Comparison of ENCODE assay signal across 8 cellular contexts in genomic region chr7:26853788-26854393, GRCh38. TPM values are rescaled to one million over a fixed set of nuclear protein-coding genes. Genes with fewer than 3 reads are reported as not detected.
A peak's percentile ranks its signal among the peaks of the same experiment; 100 is the strongest.
DNase-seq lines count a peak whose midpoint lies in the region; ATAC-seq and TF ChIP-seq lines count a peak whose summit lies in the region.

No MANE protein-coding gene starts in this region.

- H3K36me3 ChIP-seq in psoas muscle (ENCODE audit: insufficient read depth in 1 of 2, low read depth in 1 of 2), result no peaks in the 10 kb centered on the region

- no peaks in the 10 kb centered on the region for H3K9me3 ChIP-seq in psoas muscle

- ATAC-seq in psoas muscle (peak; percentile 51 to 85 (median 68)), GM21447 (IDR thresholded peaks at IDR 0.05; ENCODE audit: unreplicated experiment) (no peak), HG03457 (IDR thresholded peaks at IDR 0.05; ENCODE audit: unreplicated experiment) (no peak)

- intact Hi-C loops in psoas muscle (cut with DNase I), result loop anchor here in 1 of 2 donors (2.0 to 10.0 kb wide), 2 partner anchors 307 to 479 kb away; no protein-coding TSS in a partner anchor

- 21 to 24% (median 22%) methylated on average over 4 of the region's 4 CpGs for WGBS in psoas muscle, 3 donors

- TF ChIP-seq CTCF in psoas muscle (IDR thresholded peaks at IDR 0.05), result peak; percentile 62

- H3K4me1 ChIP-seq in psoas muscle, result peaks cover 5% of the 10 kb centered on the region

- H3K27ac ChIP-seq in psoas muscle, result peak overlapping the region; percentile 10

- DNase-seq in AML-193 (lab: John Stamatoyannopoulos, UW) (peak; percentile 48 to 50), HCEC 1CT (peak; percentile 68), RKO (ENCODE audit: low spot score) (peak; percentile 76), fibroblast of gingiva (ENCODE audit: low read depth) (peak; percentile 35), psoas muscle (no peak)
- DNase-seq in activated T-cell treated with anti-CD3 and anti-CD28 coated beads, Interleukin-2, amount 50 U/mL, for 48 hours, result no peak

- no peak overlapping the region for H3K4me3 ChIP-seq in psoas muscle

- peaks cover 5 to 11% (median 10%) of the 10 kb centered on the region in 3 donors for H3K27me3 ChIP-seq in psoas muscle (ENCODE audit: insufficient read depth in 3 of 3, low read length in 2 of 3)

RNA-seq across cellular contexts. Expression of gene SKAP2, which starts 10.5 kb away (rescaled TPM):
- 10 to 100 TPM in 2 of 4 donors, 1 to 10 TPM in 2; 8.2 to 19.4 (median 10.5) TPM for total RNA-seq in psoas muscle
- polyA plus RNA-seq in psoas muscle, result 1 to 10 TPM; 3.2 to 9.5 (median 5.6) TPM

Comparison
In these comparisons a context has a peak if more than half of its experiments do, and no peak if none do; other contexts are left out.
1. DNase-seq: peak in AML-193 (2 of 2), HCEC 1CT (single experiment), RKO (single experiment) and fibroblast of gingiva (single experiment); none in psoas muscle (0 of 2) and activated T-cell treated with anti-CD3 and anti-CD28 coated beads, Interleukin-2, amount 50 U/mL, for 48 hours (0 of 2).
2. ATAC-seq: peak in psoas muscle (4 of 4); none in GM21447 (single experiment) and HG03457 (single experiment).